8 cellular contexts compared by ENCODE assay signal in genomic region chr16:85448557-85449194, GRCh38.
DNase-seq lines count a peak whose midpoint lies in the region; ATAC-seq lines count a peak whose summit lies in the region.

No MANE protein-coding gene starts in this region.

- H3K27ac ChIP-seq in CD8-positive, alpha-beta memory T cell (ENCODE audit: low read depth, low read length), result no peak overlapping the region

- H3K9me3 Mint-ChIP-seq in CD8-positive, alpha-beta memory T cell, result no peaks in the 10 kb centered on the region
- no peaks in the 10 kb centered on the region for H3K9me3 Mint-ChIP-seq in memory B cell
- H3K9me3 Mint-ChIP-seq in activated T-helper 2 cell treated with anti-CD3 and anti-CD28 coated beads, Interferon-gamma antibody, Interleukin-2, Interleukin-4, amounts not matched to agents 10 μg/mL and 5 μg/mL and 100 μg/mL, durations not matched to agents 14 hours and 24 hours and 36 hours, result no peaks in the 10 kb centered on the region

- peaks cover 0 to 2% of the 10 kb centered on the region in 2 donors for H3K27me3 Mint-ChIP-seq in CD8-positive, alpha-beta memory T cell
- H3K27me3 Mint-ChIP-seq in memory B cell, result peaks cover 5% of the 10 kb centered on the region
- peaks cover 3% of the 10 kb centered on the region for H3K27me3 Mint-ChIP-seq in activated T-helper 2 cell treated with anti-CD3 and anti-CD28 coated beads, Interferon-gamma antibody, Interleukin-2, Interleukin-4, amounts not matched to agents 10 μg/mL and 5 μg/mL and 100 μg/mL, durations not matched to agents 14 hours and 24 hours and 36 hours (ENCODE audit: low read depth)

- peak; percentile 20 to 83 (median 66) for DNase-seq in CD8-positive, alpha-beta memory T cell
- DNase-seq in NCI-H1417 treated with DMSO at 0.1 percent for 48 hours (lab: John Stamatoyannopoulos, UW) (peak; percentile 98), memory B cell (ENCODE audit: low spot score in 2 of 2) (peak in 1 of 2 donors; percentile 43), SKM-1 (lab: John Stamatoyannopoulos, UW; ENCODE audit: unreplicated experiment) (no peak), middle frontal gyrus (ENCODE audit: extremely low spot score, low spot score) (no peak)
- peak; percentile 13 for DNase-seq in activated CD4-positive, alpha-beta T cell treated with anti-CD3 and anti-CD28 coated beads for 48 hours
- no peak for DNase-seq in activated T-helper 2 cell treated with anti-CD3 and anti-CD28 coated beads, Interferon-gamma antibody, Interleukin-2, Interleukin-4, amounts not matched to agents 10 μg/mL and 5 μg/mL and 100 μg/mL, durations not matched to agents 14 hours and 24 hours and 36 hours (ENCODE audit: low spot score)

- peak overlapping the region; percentile 19 for H3K4me3 ChIP-seq in CD8-positive, alpha-beta memory T cell (ENCODE audit: low read length)

- H3K4me1 Mint-ChIP-seq in CD8-positive, alpha-beta memory T cell, result peaks cover 26 to 49% (median 36%) of the 10 kb centered on the region in 3 donors
- H3K4me1 Mint-ChIP-seq in memory B cell, result peaks cover 12% of the 10 kb centered on the region
- peaks cover 5% of the 10 kb centered on the region for H3K4me1 Mint-ChIP-seq in activated T-helper 2 cell treated with anti-CD3 and anti-CD28 coated beads, Interferon-gamma antibody, Interleukin-2, Interleukin-4, amounts not matched to agents 10 μg/mL and 5 μg/mL and 100 μg/mL, durations not matched to agents 14 hours and 24 hours and 36 hours (ENCODE audit: low read depth)

- H3K4me1 ChIP-seq in CD8-positive, alpha-beta memory T cell (ENCODE audit: insufficient read depth, low read length), result peaks cover 42% of the 10 kb centered on the region

- no peaks in the 10 kb centered on the region for H3K27me3 ChIP-seq in CD8-positive, alpha-beta memory T cell (ENCODE audit: insufficient read depth, low read length, poor library complexity, severe bottlenecking)

- H3K4me3 Mint-ChIP-seq in CD8-positive, alpha-beta memory T cell, result peak overlapping the region; percentile 25 to 79 (median 77)
- no peak overlapping the region for H3K4me3 Mint-ChIP-seq in memory B cell
- H3K4me3 Mint-ChIP-seq in activated T-helper 2 cell treated with anti-CD3 and anti-CD28 coated beads, Interferon-gamma antibody, Interleukin-2, Interleukin-4, amounts not matched to agents 10 μg/mL and 5 μg/mL and 100 μg/mL, durations not matched to agents 14 hours and 24 hours and 36 hours (ENCODE audit: low read depth), result no peak overlapping the region

- H3K27ac Mint-ChIP-seq in CD8-positive, alpha-beta memory T cell, result peak overlapping the region; percentile 85 to 93 (median 90)
- no peak overlapping the region for H3K27ac Mint-ChIP-seq in memory B cell
- no peak overlapping the region for H3K27ac Mint-ChIP-seq in activated T-helper 2 cell treated with anti-CD3 and anti-CD28 coated beads, Interferon-gamma antibody, Interleukin-2, Interleukin-4, amounts not matched to agents 10 μg/mL and 5 μg/mL and 100 μg/mL, durations not matched to agents 14 hours and 24 hours and 36 hours

- POLR2A ChIA-PET in CD8-positive, alpha-beta memory T cell (lab: Charles Lee), result interaction anchor here (1.2 to 1.8 kb wide), 2 partner anchors 109 to 161 kb away, joined by 3 to 8 read pairs; no protein-coding TSS in a partner anchor

- CTCF ChIA-PET in CD8-positive, alpha-beta memory T cell (lab: Charles Lee), result interaction anchor here (1.1 to 4.9 kb wide), 10 partner anchors 9 to 168 kb away, joined by 3 to 32 read pairs (median 5); no protein-coding TSS in a partner anchor

- intact Hi-C loops in activated T-helper 2 cell treated with anti-CD3 and anti-CD28 coated beads, Interferon-gamma antibody, Interleukin-2, Interleukin-4, amounts not matched to agents 10 μg/mL and 5 μg/mL and 100 μg/mL, durations not matched to agents 14 hours and 24 hours and 36 hours (cut with micrococcal nuclease), result no loop called here

- no peaks in the 10 kb centered on the region for H3K36me3 Mint-ChIP-seq in CD8-positive, alpha-beta memory T cell
- H3K36me3 Mint-ChIP-seq in memory B cell, result no peaks in the 10 kb centered on the region
- no peaks in the 10 kb centered on the region for H3K36me3 Mint-ChIP-seq in activated T-helper 2 cell treated with anti-CD3 and anti-CD28 coated beads, Interferon-gamma antibody, Interleukin-2, Interleukin-4, amounts not matched to agents 10 μg/mL and 5 μg/mL and 100 μg/mL, durations not matched to agents 14 hours and 24 hours and 36 hours (ENCODE audit: low read depth)

- ATAC-seq in memory B cell (ENCODE audit: low read depth) (peak; percentile 39), GM18867 (IDR thresholded peaks at IDR 0.05; ENCODE audit: unreplicated experiment) (no peak)

- no peaks in the 10 kb centered on the region for H3K9me3 ChIP-seq in CD8-positive, alpha-beta memory T cell (ENCODE audit: low read length)

- H3K36me3 ChIP-seq in CD8-positive, alpha-beta memory T cell (ENCODE audit: insufficient read depth, low read length), result no peaks in the 10 kb centered on the region

Comparison
In these comparisons a context has a peak if more than half of its experiments do, and no peak if none do; other contexts are left out.
1. DNase-seq: peak in CD8-positive, alpha-beta memory T cell (5 of 5), NCI-H1417 treated with DMSO at 0.1 percent for 48 hours (single experiment) and activated CD4-positive, alpha-beta T cell treated with anti-CD3 and anti-CD28 coated beads for 48 hours (single experiment); none in activated T-helper 2 cell treated with anti-CD3 and anti-CD28 coated beads, Interferon-gamma antibody, Interleukin-2, Interleukin-4, amounts not matched to agents 10 μg/mL and 5 μg/mL and 100 μg/mL, durations not matched to agents 14 hours and 24 hours and 36 hours (single experiment), SKM-1 (single experiment) and middle frontal gyrus (single experiment).
2. H3K27ac Mint-ChIP-seq: peak in CD8-positive, alpha-beta memory T cell (8 of 8); none in memory B cell (single experiment) and activated T-helper 2 cell treated with anti-CD3 and anti-CD28 coated beads, Interferon-gamma antibody, Interleukin-2, Interleukin-4, amounts not matched to agents 10 μg/mL and 5 μg/mL and 100 μg/mL, durations not matched to agents 14 hours and 24 hours and 36 hours (single experiment).
3. H3K4me3 Mint-ChIP-seq: peak in CD8-positive, alpha-beta memory T cell (7 of 7); none in memory B cell (single experiment) and activated T-helper 2 cell treated with anti-CD3 and anti-CD28 coated beads, Interferon-gamma antibody, Interleukin-2, Interleukin-4, amounts not matched to agents 10 μg/mL and 5 μg/mL and 100 μg/mL, durations not matched to agents 14 hours and 24 hours and 36 hours (single experiment).